Comparison of ENCODE assay signal across 1 cellular context in genomic region chr16:1768767-1769401, GRCh38.
A peak's percentile ranks its signal among the peaks of the same experiment; 100 is the strongest.
TF ChIP-seq lines count a peak whose summit lies in the region.

No MANE protein-coding gene starts in this region.

TF ChIP-seq in H1, 55 proteins besides CTCF, POLR2A, EP300 and RAD21:
- no peak for TF ChIP-seq TBP (IDR thresholded peaks at IDR 0.05; ENCODE audit: low read depth, low read length)
- TF ChIP-seq POLR2AphosphoS5 (IDR thresholded peaks at IDR 0.05; ENCODE audit: low read depth, low read length): peak; percentile 42; the same call in 1 of the 2 replicates
